In the genomic region with DNA sequence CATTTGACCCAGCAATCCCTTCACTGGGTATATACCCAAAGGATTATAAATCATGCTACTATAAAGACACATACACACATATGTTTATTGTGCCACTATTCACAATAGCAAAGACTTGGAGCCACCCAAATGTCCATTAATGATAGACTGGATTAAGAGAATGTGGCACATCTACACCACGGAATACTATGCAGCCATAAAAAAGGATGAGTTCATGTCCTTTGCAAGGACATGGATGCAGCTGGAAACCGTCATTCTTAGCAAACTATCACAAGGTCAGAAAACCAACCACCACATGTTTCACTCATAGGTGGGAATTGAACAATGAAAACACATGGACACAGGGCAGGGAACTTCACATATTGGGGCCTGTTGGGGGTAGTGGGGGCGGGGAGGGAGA, we compare ENCODE assay signal across 4 cellular contexts.
TF ChIP-seq lines count a peak whose summit lies in the region.

No MANE protein-coding gene starts in this region.

TF ChIP-seq in HEK293, 187 proteins besides CTCF, POLR2A, EP300 and RAD21:
- peak; percentile 92 for TF ChIP-seq ZNF146 (tag by site-specific recombination; IDR thresholded peaks at IDR 0.05)
- TF ChIP-seq, protein P1, sequence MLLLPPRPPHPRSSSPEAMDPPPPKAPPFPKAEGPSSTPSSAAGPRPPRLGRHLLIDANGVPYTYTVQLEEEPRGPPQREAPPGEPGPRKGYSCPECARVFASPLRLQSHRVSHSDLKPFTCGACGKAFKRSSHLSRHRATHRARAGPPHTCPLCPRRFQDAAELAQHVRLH (tag by site-specific recombination; IDR thresholded peaks at IDR 0.05), result 0 out of 2 replicates have a peak, but pooled peaks have one; percentile 13
TF ChIP-seq in HEK293: peak in this region for 2; not testable (repeated sequence) for 185.

TF ChIP-seq in SK-N-SH treated with all-trans-retinoic acid at 6 μM for 48 hours, 23 proteins besides CTCF, POLR2A, EP300 and RAD21:
- TF ChIP-seq ZNF8 (CRISPR knock-in tag; IDR thresholded peaks at IDR 0.05), result peak; percentile 44; the same call in 1 of the 2 replicates

TF ChIP-seq in K562, 482 proteins besides CTCF, POLR2A, EP300 and RAD21:
- TF ChIP-seq BCOR (IDR thresholded peaks at IDR 0.05), result peak; percentile 64
- peak; percentile 97 for TF ChIP-seq ZNF146 (CRISPR knock-in tag; IDR thresholded peaks at IDR 0.05; ENCODE audit: unreplicated experiment)
- peak in 1 of 2 experiments; percentile 40; a peak in 2 of 4 replicates for TF ChIP-seq KDM1A (IDR thresholded peaks at IDR 0.05)
- TF ChIP-seq RBM25 (IDR thresholded peaks at IDR 0.05; ENCODE audit: low read depth, low read length, severe bottlenecking), result peak; percentile 41

TF ChIP-seq in HepG2, 621 proteins besides CTCF, POLR2A, EP300 and RAD21:
- TF ChIP-seq ZMYM3 (CRISPR knock-in tag; IDR thresholded peaks at IDR 0.05), result peak; percentile 63; the same call in 1 of the 2 replicates
TF ChIP-seq in HepG2: peak in this region for 1; not testable (repeated sequence) for 620.
